In genomic region chr16:1764971-1765370, GRCh38 we compare ENCODE assay signal across 7 cellular contexts.
"Had no signal": no experiment of that assay in that cellular context is flagged by ENCODE, and none has a peak within 500 bp of the region (broad histone marks: within the 10 kb centered on the region; RNA-seq: fewer than 3 reads in every experiment).

No MANE protein-coding gene starts in this region.

- H3K27ac ChIP-seq: GM23248, HL-60 had no signal

- DNase-seq: GM23248, H9, HCEC 1CT, HFFc6, KBM-7 had no signal

- H2AFZ ChIP-seq: GM23248 had no signal

- H3K9ac ChIP-seq: GM23248 had no signal

- H3K4me3 ChIP-seq: GM23248 had no signal

- ATAC-seq: HepG2 had no signal
